ENCODE assay signal across 9 cellular contexts in genomic region chr22:24247011-24247507, GRCh38. TPM values are rescaled to one million over a fixed set of nuclear protein-coding genes. Genes with fewer than 3 reads are reported as not detected.
DNase-seq lines count a peak whose midpoint lies in the region; TF ChIP-seq lines count a peak whose summit lies in the region.
"Had no signal": no experiment of that assay in that cellular context is flagged by ENCODE, and none has a peak within 500 bp of the region (broad histone marks: within the 10 kb centered on the region; RNA-seq: fewer than 3 reads in every experiment).

No MANE protein-coding gene starts in this region.

- no peak overlapping the region for H3K4me3 Mint-ChIP-seq in MCF 10A (ENCODE audit: unreplicated experiment)

- no peaks in the 10 kb centered on the region for H3K27me3 ChIP-seq in Loucy (ENCODE audit: insufficient read depth, low read length, poor library complexity, severe bottlenecking)
- H3K27me3 ChIP-seq in layer of hippocampus (ENCODE audit: control insufficient read depth, insufficient read depth, low read length): no peaks in the 10 kb centered on the region
- no peaks in the 10 kb centered on the region for H3K27me3 ChIP-seq in suprapubic skin
- H3K27me3 ChIP-seq: neutrophil had no signal

- 0 out of 2 replicates have a peak overlapping the region, but pooled peaks have one; percentile 64 for H2AFZ ChIP-seq in Loucy (ENCODE audit: low read length)

- peaks cover 33% of the 10 kb centered on the region for H3K4me1 Mint-ChIP-seq in MCF 10A (ENCODE audit: insufficient read depth, unreplicated experiment)

- no peak for TF ChIP-seq POLR2A in suprapubic skin (IDR thresholded peaks at IDR 0.05)

- BruUV-seq in MCF 10A (replicated peaks; lab: Mats Ljungman, UMichigan): no TSS peak

- no peak overlapping the region for H3K9ac ChIP-seq in Loucy (ENCODE audit: low read depth, low read length, poor library complexity, severe bottlenecking)

- H3K79me2 ChIP-seq in Loucy (ENCODE audit: insufficient read depth, low read length): no peaks in the 10 kb centered on the region

- WGBS in suprapubic skin: 62% methylated on average over 4 of the region's 6 CpGs

- DNase-seq in MCF 10A (ENCODE audit: unreplicated experiment) (no peak), suprapubic skin (ENCODE audit: low spot score in 2 of 2) (no peak), DMS53 (lab: John Stamatoyannopoulos, UW) (no peak), 8988T (no peak), pons (ENCODE audit: low spot score) (no peak)
- DNase-seq in activated CD4-positive, alpha-beta T cell treated with anti-CD3 and anti-CD28 coated beads, Interleukin-2, amount 50 U/mL, for 1 hour: no peak

- H3K27ac ChIP-seq in layer of hippocampus (ENCODE audit: low read depth, low read length): peak overlapping the region; percentile 65
- H3K27ac ChIP-seq in suprapubic skin: peak overlapping the region; percentile 91
- H3K27ac ChIP-seq: neutrophil had no signal

- no peak overlapping the region for H3K4me2 ChIP-seq in Loucy (ENCODE audit: low read depth, low read length, poor library complexity, severe bottlenecking)

- peaks cover 27% of the 10 kb centered on the region for H3K4me1 ChIP-seq in Loucy (ENCODE audit: insufficient read depth, low read length, poor library complexity, severe bottlenecking)
- peaks cover 45% of the 10 kb centered on the region for H3K4me1 ChIP-seq in suprapubic skin

- no peaks in the 10 kb centered on the region for H3K36me3 Mint-ChIP-seq in MCF 10A (ENCODE audit: insufficient read depth, unreplicated experiment)

- no peaks in the 10 kb centered on the region for H3F3A ChIP-seq in Loucy (ENCODE audit: low read depth)

- H3K4me3 ChIP-seq in Loucy (ENCODE audit: low read length, poor library complexity, severe bottlenecking): no peak overlapping the region
- H3K4me3 ChIP-seq in suprapubic skin: no peak overlapping the region

- peak overlapping the region; percentile 61 for H3K27ac Mint-ChIP-seq in MCF 10A (ENCODE audit: low read depth, unreplicated experiment)

- CTCF ChIA-PET in MCF 10A (lab: Yijun Ruan, JAX): interaction anchor here (0.6 to 2.4 kb wide), 11 partner anchors 23 to 220 kb away, joined by 3 to 18 read pairs (median 3); no protein-coding TSS in a partner anchor

- no peak for TF ChIP-seq EP300 in suprapubic skin (IDR thresholded peaks at IDR 0.05)

- H3K9me3 ChIP-seq in Loucy (ENCODE audit: insufficient read depth, low read depth, low read length) (no peaks in the 10 kb centered on the region), suprapubic skin (no peaks in the 10 kb centered on the region)
- H3K9me3 ChIP-seq: neutrophil had no signal

- H3K9me3 Mint-ChIP-seq in MCF 10A (ENCODE audit: unreplicated experiment): no peaks in the 10 kb centered on the region

- H4K20me1 ChIP-seq in Loucy (ENCODE audit: insufficient read depth, low read length, poor library complexity, severe bottlenecking): no peaks in the 10 kb centered on the region

- no peaks in the 10 kb centered on the region for H3K27me3 Mint-ChIP-seq in MCF 10A (ENCODE audit: insufficient read depth, unreplicated experiment)

- intact Hi-C loops in MCF 10A (cut with micrococcal nuclease): loop anchor here (10.0 kb wide), 1 partner anchor 262 kb away; the partner anchor contains the start of gene GSTT2

- no peak for TF ChIP-seq CTCF in Loucy (conservative IDR thresholded peaks at IDR 0.05; ENCODE audit: low read length)
- no peak for TF ChIP-seq CTCF in MCF 10A (IDR thresholded peaks at IDR 0.05; ENCODE audit: unreplicated experiment)
- TF ChIP-seq CTCF in suprapubic skin (IDR thresholded peaks at IDR 0.05): no peak

- H3K36me3 ChIP-seq in Loucy (ENCODE audit: insufficient read depth, low read length) (no peaks in the 10 kb centered on the region), suprapubic skin (no peaks in the 10 kb centered on the region)
- H3K36me3 ChIP-seq: neutrophil had no signal

- no peaks in the 10 kb centered on the region for H3K9me2 ChIP-seq in Loucy (replicated peaks; ENCODE audit: low read depth, low read length)

- POLR2A ChIA-PET in MCF 10A (lab: Yijun Ruan, JAX): interaction anchor here (0.7 to 1.1 kb wide), 2 partner anchors 57 to 333 kb away, joined by 3 to 13 read pairs; no protein-coding TSS in a partner anchor

RNA-seq across cellular contexts. Expression of gene GGT5, which starts 2.2 kb away (rescaled TPM):
- total RNA-seq in MCF 10A (2022) (31.5 and 34.6 TPM in 2 replicates), suprapubic skin (10 to 100 TPM; 13.4 to 38.8 (median 17.5) TPM)

RNA-seq across cellular contexts. Expression of gene SPECC1L, which starts 23.6 kb away (rescaled TPM):
- total RNA-seq in MCF 10A (2022) (48.7 and 60.4 TPM in 2 replicates), suprapubic skin (10 to 100 TPM; 15.7 to 28.5 (median 21.4) TPM)
